ENCODE assay signal across 8 cellular contexts in the genomic region with DNA sequence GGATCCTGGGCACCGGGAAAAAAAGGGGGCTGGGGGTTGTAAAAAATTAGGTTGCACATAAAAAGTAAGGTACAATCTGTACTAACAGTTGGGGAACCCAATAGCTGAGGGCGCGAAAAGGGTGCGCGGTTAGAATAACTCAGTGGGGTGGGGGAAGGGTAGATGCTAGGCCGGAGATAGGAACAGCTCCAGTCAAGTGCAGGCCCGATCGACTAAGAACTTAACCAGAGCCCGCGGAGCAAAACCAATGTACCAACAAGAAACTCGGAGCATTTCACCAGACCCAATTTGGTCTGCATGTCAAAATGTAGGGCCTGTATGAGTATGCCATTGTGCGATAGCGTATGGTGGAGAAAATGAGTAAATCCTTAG. TPM values are rescaled to one million over a fixed set of nuclear protein-coding genes. Genes with fewer than 3 reads are reported as not detected.
A peak's percentile ranks its signal among the peaks of the same experiment; 100 is the strongest.
DNase-seq lines count a peak whose midpoint lies in the region; ATAC-seq and TF ChIP-seq lines count a peak whose summit lies in the region.

No MANE protein-coding gene starts in this region.

- H3K36me3 Mint-ChIP-seq in activated naive CD8-positive, alpha-beta T cell treated with anti-CD3 and anti-CD28 coated beads for 36 hours, result peaks cover 76% of the 10 kb centered on the region

- H3K4me3 ChIP-seq in AG04449 (ENCODE audit: low read depth, low read length) (peak overlapping the region; percentile 95), H7 (ENCODE audit: insufficient read depth, low read depth, low read length) (peak overlapping the region; percentile 100), Peyer's patch (peak overlapping the region; percentile 90 to 98 (median 96)), right cardiac atrium (ENCODE audit: low read length) (peak overlapping the region; percentile 88)

- H3K4me1 ChIP-seq in Peyer's patch, result peaks cover 0 to 48% (median 11%) of the 10 kb centered on the region in 4 donors
- peaks cover 5% of the 10 kb centered on the region for H3K4me1 ChIP-seq in right cardiac atrium (ENCODE audit: control insufficient read depth, insufficient read depth, low read length)

- peak overlapping the region; percentile 93 to 100 (median 99) for H3K27ac ChIP-seq in Peyer's patch
- peak overlapping the region; percentile 57 for H3K27ac ChIP-seq in right cardiac atrium (ENCODE audit: low read length)

- peaks cover 11% of the 10 kb centered on the region for H3K27me3 Mint-ChIP-seq in activated naive CD8-positive, alpha-beta T cell treated with anti-CD3 and anti-CD28 coated beads for 36 hours

- no peak for TF ChIP-seq POLR2A in Peyer's patch (IDR thresholded peaks at IDR 0.05)

- POLR2A ChIA-PET in AG04449 (lab: Yijun Ruan, JAX), result interaction anchor here (1.1 kb wide), 1 partner anchor 57 kb away, joined by 4 read pairs; no protein-coding TSS in a partner anchor

- H3K9me3 ChIP-seq in Peyer's patch (no peaks in the 10 kb centered on the region), right cardiac atrium (ENCODE audit: control insufficient read depth, low read length) (no peaks in the 10 kb centered on the region)

- H3K4me3 Mint-ChIP-seq in activated naive CD8-positive, alpha-beta T cell treated with anti-CD3 and anti-CD28 coated beads for 36 hours, result peak overlapping the region; percentile 97

- peaks cover 8% of the 10 kb centered on the region for H3K36me3 ChIP-seq in H7 (replicated peaks; ENCODE audit: control insufficient read depth, insufficient read depth, low read length)
- H3K36me3 ChIP-seq in Peyer's patch, result peaks cover 0 to 5% (median 0%) of the 10 kb centered on the region in 3 donors

- H3K27ac Mint-ChIP-seq in activated naive CD8-positive, alpha-beta T cell treated with anti-CD3 and anti-CD28 coated beads for 36 hours, result peak overlapping the region; percentile 98

- peaks cover 45% of the 10 kb centered on the region for H3K4me1 Mint-ChIP-seq in activated naive CD8-positive, alpha-beta T cell treated with anti-CD3 and anti-CD28 coated beads for 36 hours

- intact Hi-C loops in right cardiac atrium (cut with DNase I), result loop anchor here in 3 of 4 donors (5.0 to 10.0 kb wide), 3 partner anchors 52 to 88 kb away; no protein-coding TSS in a partner anchor

- no peaks in the 10 kb centered on the region for H3K27me3 ChIP-seq in H7 (ENCODE audit: control insufficient read depth, insufficient read depth, low read length)
- H3K27me3 ChIP-seq in Peyer's patch, result no peaks in the 10 kb centered on the region
- H3K27me3 ChIP-seq in right cardiac atrium (ENCODE audit: control insufficient read depth, insufficient read depth), result no peaks in the 10 kb centered on the region

- WGBS in right cardiac atrium, result under 1% methylated on average over 13 of the region's 13 CpGs

- DNase-seq in AG04449 (ENCODE audit: low read depth, low spot score) (no peak), H7 (peak; percentile 43), Peyer's patch (peak in 2 of 3 donors; percentile 53 to 73), right cardiac atrium (peak in 1 of 3 donors; percentile 62), putamen (ENCODE audit: low spot score) (peak; percentile 32), NCI-H2196 (lab: John Stamatoyannopoulos, UW; ENCODE audit: unreplicated experiment) (no peak)
- peak; percentile 46 for DNase-seq in activated naive CD8-positive, alpha-beta T cell treated with anti-CD3 and anti-CD28 coated beads for 36 hours

- ATAC-seq in right cardiac atrium (no peak), GM19455 (IDR thresholded peaks at IDR 0.05; ENCODE audit: unreplicated experiment) (no peak)

- peaks cover 2% of the 10 kb centered on the region for H3K9me3 Mint-ChIP-seq in activated naive CD8-positive, alpha-beta T cell treated with anti-CD3 and anti-CD28 coated beads for 36 hours

- no peak for TF ChIP-seq CTCF in AG04449 (IDR thresholded peaks at IDR 0.05; ENCODE audit: insufficient read depth, low read length, missing control alignments)
- no peak for TF ChIP-seq CTCF in Peyer's patch (IDR thresholded peaks at IDR 0.05)

- CTCF ChIA-PET in AG04449 (lab: Yijun Ruan, JAX), result interaction anchor here (0.9 to 4.2 kb wide), 3 partner anchors 12 to 366 kb away, joined by 3 to 41 read pairs (median 4); no protein-coding TSS in a partner anchor

RNA-seq across cellular contexts. Expression of gene HNRNPD, which starts 1.3 kb away (rescaled TPM):
- total RNA-seq in H7 (2014; rRNA removed; shearing (Covaris generic)), result 62.1 and 74.1 TPM in 2 replicates
- total RNA-seq in Peyer's patch, result 100 to 1,000 TPM in 3 of 4 donors, 10 to 100 TPM in 1; 95.6 to 342 (median 136) TPM
- 100 to 1,000 TPM; 495 to 535 TPM for total RNA-seq in activated naive CD8-positive, alpha-beta T cell treated with anti-CD3 and anti-CD28 coated beads for 36 hours
- total RNA-seq in right cardiac atrium, result 100 to 1,000 TPM; 128 to 141 (median 135) TPM
- 141 TPM for polyA plus RNA-seq in right cardiac atrium

RNA-seq across cellular contexts. Expression of gene HNRNPDL, which starts 57.8 kb away (rescaled TPM):
- 180 and 204 TPM in 2 replicates for total RNA-seq in H7 (2014; rRNA removed; shearing (Covaris generic))
- total RNA-seq in Peyer's patch, result 100 to 1,000 TPM in 2 of 4 donors, 10 to 100 TPM in 2; 61.8 to 210 (median 101) TPM
- total RNA-seq in activated naive CD8-positive, alpha-beta T cell treated with anti-CD3 and anti-CD28 coated beads for 36 hours, result 100 to 1,000 TPM; 430 to 465 TPM
- 100 to 1,000 TPM in 3 of 4 donors, 10 to 100 TPM in 1; 89.5 to 185 (median 138) TPM for total RNA-seq in right cardiac atrium
- 181 TPM for polyA plus RNA-seq in right cardiac atrium

RNA-seq across cellular contexts. Expression of gene ENOPH1, which starts 57.9 kb away (rescaled TPM):
- 96.7 and 103 TPM in 2 replicates for total RNA-seq in H7 (2014; rRNA removed; shearing (Covaris generic))
- 10 to 100 TPM in 3 of 4 donors, 1 to 10 TPM in 1; 8.2 to 18.6 (median 15.2) TPM for total RNA-seq in Peyer's patch
- total RNA-seq in activated naive CD8-positive, alpha-beta T cell treated with anti-CD3 and anti-CD28 coated beads for 36 hours, result 10 to 100 TPM; 71.4 to 73.1 TPM
- total RNA-seq in right cardiac atrium, result 10 to 100 TPM; 15.1 to 16.5 (median 15.7) TPM
- 20.1 TPM for polyA plus RNA-seq in right cardiac atrium

Comparison
In these comparisons a context has a peak if more than half of its experiments do, and no peak if none do; other contexts are left out.
1. DNase-seq: peak in H7 (single experiment), Peyer's patch (2 of 3), activated naive CD8-positive, alpha-beta T cell treated with anti-CD3 and anti-CD28 coated beads for 36 hours (single experiment) and putamen (single experiment); none in AG04449 (single experiment) and NCI-H2196 (single experiment).
2. Peak in every context shown above with its lines, with median percentiles within 50 percentile points of each other: H3K4me3 ChIP-seq.